1 cellular context compared by ENCODE assay signal in the genomic region with DNA sequence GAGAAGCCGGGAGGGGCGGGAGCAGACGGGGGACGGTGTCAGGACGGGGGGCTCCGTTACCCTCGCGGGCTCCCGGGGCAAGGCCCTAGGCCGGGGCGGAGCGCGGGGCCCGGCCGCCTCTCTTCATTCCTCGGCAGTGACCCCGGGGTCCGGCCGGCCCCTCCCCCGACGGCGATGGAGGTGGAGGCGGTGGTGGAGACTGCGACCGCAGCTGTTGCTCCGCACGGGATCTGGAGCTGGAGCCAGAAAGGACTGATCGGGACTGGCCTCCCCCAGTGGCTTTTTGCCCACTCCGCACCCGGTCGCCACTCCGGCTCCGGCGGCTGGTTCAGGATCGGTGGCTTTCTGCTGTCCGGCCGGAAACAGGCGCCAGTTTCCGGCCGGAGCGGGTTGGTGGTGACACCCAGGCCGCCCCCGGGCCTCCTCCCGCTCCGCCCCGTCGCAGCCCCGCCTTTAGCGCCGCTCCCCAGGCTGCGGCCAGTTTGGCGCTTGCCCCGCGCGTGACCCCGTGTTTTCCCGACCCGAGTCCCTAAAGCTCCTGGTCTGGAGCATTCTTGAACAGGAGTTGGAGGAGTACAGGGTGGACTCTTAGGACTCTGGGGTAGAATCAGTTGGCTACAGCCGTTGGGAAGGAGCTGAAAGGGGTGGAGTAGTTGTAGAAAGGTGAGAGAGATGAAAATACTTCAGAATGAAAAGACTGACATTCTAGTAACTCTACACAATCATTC.
TF ChIP-seq lines count a peak whose summit lies in the region.

A gene (minus strand): TSS at position 339 of the 728 bp plus-strand sequence. CDS start 33,216 bp downstream, outside the sequence.

TF ChIP-seq in HepG2, 621 proteins besides CTCF, POLR2A, EP300 and RAD21 (continued from another document and continues in another):
- TF ChIP-seq, protein P1, sequence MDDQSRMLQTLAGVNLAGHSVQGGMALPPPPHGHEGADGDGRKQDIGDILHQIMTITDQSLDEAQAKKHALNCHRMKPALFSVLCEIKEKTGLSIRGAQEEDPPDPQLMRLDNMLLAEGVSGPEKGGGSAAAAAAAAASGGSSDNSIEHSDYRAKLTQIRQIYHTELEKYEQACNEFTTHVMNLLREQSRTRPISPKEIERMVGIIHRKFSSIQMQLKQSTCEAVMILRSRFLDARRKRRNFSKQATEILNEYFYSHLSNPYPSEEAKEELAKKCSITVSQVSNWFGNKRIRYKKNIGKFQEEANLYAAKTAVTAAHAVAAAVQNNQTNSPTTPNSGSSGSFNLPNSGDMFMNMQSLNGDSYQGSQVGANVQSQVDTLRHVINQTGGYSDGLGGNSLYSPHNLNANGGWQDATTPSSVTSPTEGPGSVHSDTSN (CRISPR knock-in tag; IDR thresholded peaks at IDR 0.05; ENCODE audit: borderline replicate concordance), result no peak
- TF ChIP-seq JUN (CRISPR knock-in tag; IDR thresholded peaks at IDR 0.05), result peak; percentile 49; the same call in 1 of the 2 replicates
- no peak for TF ChIP-seq TCF7 (IDR thresholded peaks at IDR 0.05; ENCODE audit: low read depth)
- TF ChIP-seq POGZ (CRISPR knock-in tag; IDR thresholded peaks at IDR 0.05), result peak; percentile 91
- no peak for TF ChIP-seq ZNF629 (CRISPR knock-in tag; conservative IDR thresholded peaks at IDR 0.05)
- peak; percentile 49; the same call in 1 of the 2 replicates for TF ChIP-seq BRCA1 (CRISPR knock-in tag; IDR thresholded peaks at IDR 0.05)
- no peak for TF ChIP-seq ZFYVE20 (CRISPR knock-in tag; IDR thresholded peaks at IDR 0.05; ENCODE audit: borderline replicate concordance, low read depth)
- TF ChIP-seq ZNF703 (CRISPR knock-in tag; IDR thresholded peaks at IDR 0.05; ENCODE audit: borderline replicate concordance), result no peak; the same call in 1 of the 2 replicates
- TF ChIP-seq, protein P2, sequence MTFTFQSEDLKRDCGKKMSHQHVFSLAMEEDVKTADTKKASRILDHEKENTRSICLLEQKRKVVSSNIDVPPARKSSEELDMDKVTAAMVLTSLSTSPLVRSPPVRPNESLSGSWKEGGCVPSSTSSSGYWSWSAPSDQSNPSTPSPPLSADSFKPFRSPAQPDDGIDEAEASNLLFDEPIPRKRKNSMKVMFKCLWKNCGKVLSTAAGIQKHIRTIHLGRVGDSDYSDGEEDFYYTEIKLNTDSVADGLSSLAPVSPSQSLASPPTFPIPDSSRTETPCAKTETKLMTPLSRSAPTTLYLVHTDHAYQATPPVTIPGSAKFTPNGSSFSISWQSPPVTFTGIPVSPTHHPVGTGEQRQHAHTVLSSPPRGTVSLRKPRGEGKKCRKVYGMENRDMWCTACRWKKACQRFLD (CRISPR knock-in tag; IDR thresholded peaks at IDR 0.05; ENCODE audit: borderline replicate concordance), result no peak
- TF ChIP-seq ZNF776 (CRISPR knock-in tag; IDR thresholded peaks at IDR 0.05), result peak; percentile 77; the same call in 1 of the 2 replicates
- no peak for TF ChIP-seq ATF1 (CRISPR knock-in tag; IDR thresholded peaks at IDR 0.05)
- TF ChIP-seq SNAPC2 (CRISPR knock-in tag; IDR thresholded peaks at IDR 0.05), result no peak
- no peak for TF ChIP-seq ZNF256 (CRISPR knock-in tag; conservative IDR thresholded peaks at IDR 0.05)
- peak; percentile 83 for TF ChIP-seq ZNF768 (CRISPR knock-in tag; IDR thresholded peaks at IDR 0.05)
- 0 out of 2 replicates have a peak, but pooled peaks have one; percentile 26 for TF ChIP-seq ZBTB7A (CRISPR knock-in tag; IDR thresholded peaks at IDR 0.05)
- TF ChIP-seq, protein P3, sequence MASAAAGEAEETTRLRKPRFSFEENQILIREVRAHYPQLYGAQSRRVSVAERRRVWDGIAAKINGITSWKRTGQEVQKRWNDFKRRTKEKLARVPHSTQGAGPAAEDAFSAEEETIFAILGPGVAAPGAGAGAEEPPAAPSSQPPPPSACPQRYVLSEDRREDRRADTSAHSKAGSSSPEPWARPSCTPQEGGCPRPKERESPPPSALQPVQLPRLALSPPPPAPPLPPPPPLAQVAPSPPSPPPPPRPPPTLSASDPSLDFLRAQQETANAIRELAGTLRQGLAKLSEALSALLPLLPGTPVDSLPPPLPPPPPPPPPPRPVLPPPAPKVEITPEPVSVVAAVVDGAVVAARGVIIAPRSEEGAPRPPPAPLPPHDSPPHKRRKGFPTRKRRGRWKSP (CRISPR knock-in tag; IDR thresholded peaks at IDR 0.05), result peak; percentile 89
- TF ChIP-seq ZNF234 (CRISPR knock-in tag; conservative IDR thresholded peaks at IDR 0.05), result no peak
- TF ChIP-seq ZNF510 (CRISPR knock-in tag; IDR thresholded peaks at IDR 0.05; ENCODE audit: low read depth), result peak; percentile 95; the same call in 1 of the 2 replicates
- TF ChIP-seq ZNF549 (CRISPR knock-in tag; IDR thresholded peaks at IDR 0.05), result no peak
- TF ChIP-seq, protein P4, sequence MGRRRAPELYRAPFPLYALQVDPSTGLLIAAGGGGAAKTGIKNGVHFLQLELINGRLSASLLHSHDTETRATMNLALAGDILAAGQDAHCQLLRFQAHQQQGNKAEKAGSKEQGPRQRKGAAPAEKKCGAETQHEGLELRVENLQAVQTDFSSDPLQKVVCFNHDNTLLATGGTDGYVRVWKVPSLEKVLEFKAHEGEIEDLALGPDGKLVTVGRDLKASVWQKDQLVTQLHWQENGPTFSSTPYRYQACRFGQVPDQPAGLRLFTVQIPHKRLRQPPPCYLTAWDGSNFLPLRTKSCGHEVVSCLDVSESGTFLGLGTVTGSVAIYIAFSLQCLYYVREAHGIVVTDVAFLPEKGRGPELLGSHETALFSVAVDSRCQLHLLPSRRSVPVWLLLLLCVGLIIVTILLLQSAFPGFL (CRISPR knock-in tag; IDR thresholded peaks at IDR 0.05), result no peak
- no peak for TF ChIP-seq ZMYM2 (CRISPR knock-in tag; IDR thresholded peaks at IDR 0.05)
- TF ChIP-seq HOXA3 (CRISPR knock-in tag; IDR thresholded peaks at IDR 0.05), result peak; percentile 86
- TF ChIP-seq BRD4 (CRISPR knock-in tag; IDR thresholded peaks at IDR 0.05), result no peak
- TF ChIP-seq, protein P5, sequence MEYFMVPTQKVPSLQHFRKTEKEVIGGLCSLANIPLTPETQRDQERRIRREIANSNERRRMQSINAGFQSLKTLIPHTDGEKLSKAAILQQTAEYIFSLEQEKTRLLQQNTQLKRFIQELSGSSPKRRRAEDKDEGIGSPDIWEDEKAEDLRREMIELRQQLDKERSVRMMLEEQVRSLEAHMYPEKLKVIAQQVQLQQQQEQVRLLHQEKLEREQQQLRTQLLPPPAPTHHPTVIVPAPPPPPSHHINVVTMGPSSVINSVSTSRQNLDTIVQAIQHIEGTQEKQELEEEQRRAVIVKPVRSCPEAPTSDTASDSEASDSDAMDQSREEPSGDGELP (IDR thresholded peaks at IDR 0.05; ENCODE audit: borderline replicate concordance, low read depth), result peak; percentile 82
- TF ChIP-seq ZNF672 (CRISPR knock-in tag; IDR thresholded peaks at IDR 0.05), result no peak
- no peak for TF ChIP-seq SNRNP70 (IDR thresholded peaks at IDR 0.05; ENCODE audit: low read depth, low read length)
- TF ChIP-seq, protein P6, sequence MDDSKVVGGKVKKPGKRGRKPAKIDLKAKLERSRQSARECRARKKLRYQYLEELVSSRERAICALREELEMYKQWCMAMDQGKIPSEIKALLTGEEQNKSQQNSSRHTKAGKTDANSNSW (CRISPR knock-in tag; IDR thresholded peaks at IDR 0.05; ENCODE audit: borderline replicate concordance), result no peak
- peak; percentile 78 for TF ChIP-seq HDAC2 (CRISPR knock-in tag; IDR thresholded peaks at IDR 0.05)
- TF ChIP-seq, protein P7, sequence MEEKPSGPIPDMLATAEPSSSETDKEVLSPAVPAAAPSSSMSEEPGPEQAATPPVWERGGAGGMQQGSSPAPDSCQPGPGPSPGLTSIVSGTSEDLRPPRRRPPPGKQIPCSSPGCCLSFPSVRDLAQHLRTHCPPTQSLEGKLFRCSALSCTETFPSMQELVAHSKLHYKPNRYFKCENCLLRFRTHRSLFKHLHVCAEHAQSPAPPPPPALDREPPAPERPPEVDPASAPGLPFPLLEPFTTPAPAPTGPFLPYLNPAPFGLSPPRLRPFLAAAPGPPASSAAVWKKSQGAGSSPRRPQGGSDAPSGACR (CRISPR knock-in tag; IDR thresholded peaks at IDR 0.05), result peak; percentile 82; the same call in 1 of the 2 replicates
- TF ChIP-seq, protein P8, sequence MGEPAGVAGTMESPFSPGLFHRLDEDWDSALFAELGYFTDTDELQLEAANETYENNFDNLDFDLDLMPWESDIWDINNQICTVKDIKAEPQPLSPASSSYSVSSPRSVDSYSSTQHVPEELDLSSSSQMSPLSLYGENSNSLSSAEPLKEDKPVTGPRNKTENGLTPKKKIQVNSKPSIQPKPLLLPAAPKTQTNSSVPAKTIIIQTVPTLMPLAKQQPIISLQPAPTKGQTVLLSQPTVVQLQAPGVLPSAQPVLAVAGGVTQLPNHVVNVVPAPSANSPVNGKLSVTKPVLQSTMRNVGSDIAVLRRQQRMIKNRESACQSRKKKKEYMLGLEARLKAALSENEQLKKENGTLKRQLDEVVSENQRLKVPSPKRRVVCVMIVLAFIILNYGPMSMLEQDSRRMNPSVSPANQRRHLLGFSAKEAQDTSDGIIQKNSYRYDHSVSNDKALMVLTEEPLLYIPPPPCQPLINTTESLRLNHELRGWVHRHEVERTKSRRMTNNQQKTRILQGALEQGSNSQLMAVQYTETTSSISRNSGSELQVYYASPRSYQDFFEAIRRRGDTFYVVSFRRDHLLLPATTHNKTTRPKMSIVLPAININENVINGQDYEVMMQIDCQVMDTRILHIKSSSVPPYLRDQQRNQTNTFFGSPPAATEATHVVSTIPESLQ (CRISPR knock-in tag; conservative IDR thresholded peaks at IDR 0.05), result 0 out of 2 replicates have a peak, but pooled peaks have one; percentile 25
- TF ChIP-seq, protein P9, sequence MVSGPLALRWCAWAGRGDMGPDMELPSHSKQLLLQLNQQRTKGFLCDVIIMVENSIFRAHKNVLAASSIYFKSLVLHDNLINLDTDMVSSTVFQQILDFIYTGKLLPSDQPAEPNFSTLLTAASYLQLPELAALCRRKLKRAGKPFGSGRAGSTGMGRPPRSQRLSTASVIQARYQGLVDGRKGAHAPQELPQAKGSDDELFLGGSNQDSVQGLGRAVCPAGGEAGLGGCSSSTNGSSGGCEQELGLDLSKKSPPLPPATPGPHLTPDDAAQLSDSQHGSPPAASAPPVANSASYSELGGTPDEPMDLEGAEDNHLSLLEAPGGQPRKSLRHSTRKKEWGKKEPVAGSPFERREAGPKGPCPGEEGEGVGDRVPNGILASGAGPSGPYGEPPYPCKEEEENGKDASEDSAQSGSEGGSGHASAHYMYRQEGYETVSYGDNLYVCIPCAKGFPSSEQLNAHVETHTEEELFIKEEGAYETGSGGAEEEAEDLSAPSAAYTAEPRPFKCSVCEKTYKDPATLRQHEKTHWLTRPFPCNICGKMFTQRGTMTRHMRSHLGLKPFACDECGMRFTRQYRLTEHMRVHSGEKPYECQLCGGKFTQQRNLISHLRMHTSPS (CRISPR knock-in tag; IDR thresholded peaks at IDR 0.05; ENCODE audit: low read depth), result no peak
- no peak for TF ChIP-seq ZNF468 (CRISPR knock-in tag; IDR thresholded peaks at IDR 0.05)
- TF ChIP-seq, protein P10, sequence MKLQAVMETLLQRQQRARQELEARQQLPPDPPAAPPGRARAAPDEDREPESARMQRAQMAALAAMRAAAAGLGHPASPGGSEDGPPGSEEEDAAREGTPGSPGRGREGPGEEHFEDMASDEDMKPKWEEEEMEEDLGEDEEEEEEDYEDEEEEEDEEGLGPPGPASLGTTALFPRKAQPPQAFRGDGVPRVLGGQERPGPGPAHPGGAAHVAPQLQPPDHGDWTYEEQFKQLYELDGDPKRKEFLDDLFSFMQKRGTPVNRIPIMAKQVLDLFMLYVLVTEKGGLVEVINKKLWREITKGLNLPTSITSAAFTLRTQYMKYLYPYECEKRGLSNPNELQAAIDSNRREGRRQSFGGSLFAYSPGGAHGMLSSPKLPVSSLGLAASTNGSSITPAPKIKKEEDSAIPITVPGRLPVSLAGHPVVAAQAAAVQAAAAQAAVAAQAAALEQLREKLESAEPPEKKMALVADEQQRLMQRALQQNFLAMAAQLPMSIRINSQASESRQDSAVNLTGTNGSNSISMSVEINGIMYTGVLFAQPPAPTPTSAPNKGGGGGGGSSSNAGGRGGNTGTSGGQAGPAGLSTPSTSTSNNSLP (IDR thresholded peaks at IDR 0.05; ENCODE audit: low read depth, low read length), result peak; percentile 15; the same call in 1 of the 2 replicates
- peak; percentile 65; the same call in 2 of the 3 replicates for TF ChIP-seq MXI1 (IDR thresholded peaks at IDR 0.05; ENCODE audit: borderline replicate concordance, low read depth, low read length)
- TF ChIP-seq, protein P11, sequence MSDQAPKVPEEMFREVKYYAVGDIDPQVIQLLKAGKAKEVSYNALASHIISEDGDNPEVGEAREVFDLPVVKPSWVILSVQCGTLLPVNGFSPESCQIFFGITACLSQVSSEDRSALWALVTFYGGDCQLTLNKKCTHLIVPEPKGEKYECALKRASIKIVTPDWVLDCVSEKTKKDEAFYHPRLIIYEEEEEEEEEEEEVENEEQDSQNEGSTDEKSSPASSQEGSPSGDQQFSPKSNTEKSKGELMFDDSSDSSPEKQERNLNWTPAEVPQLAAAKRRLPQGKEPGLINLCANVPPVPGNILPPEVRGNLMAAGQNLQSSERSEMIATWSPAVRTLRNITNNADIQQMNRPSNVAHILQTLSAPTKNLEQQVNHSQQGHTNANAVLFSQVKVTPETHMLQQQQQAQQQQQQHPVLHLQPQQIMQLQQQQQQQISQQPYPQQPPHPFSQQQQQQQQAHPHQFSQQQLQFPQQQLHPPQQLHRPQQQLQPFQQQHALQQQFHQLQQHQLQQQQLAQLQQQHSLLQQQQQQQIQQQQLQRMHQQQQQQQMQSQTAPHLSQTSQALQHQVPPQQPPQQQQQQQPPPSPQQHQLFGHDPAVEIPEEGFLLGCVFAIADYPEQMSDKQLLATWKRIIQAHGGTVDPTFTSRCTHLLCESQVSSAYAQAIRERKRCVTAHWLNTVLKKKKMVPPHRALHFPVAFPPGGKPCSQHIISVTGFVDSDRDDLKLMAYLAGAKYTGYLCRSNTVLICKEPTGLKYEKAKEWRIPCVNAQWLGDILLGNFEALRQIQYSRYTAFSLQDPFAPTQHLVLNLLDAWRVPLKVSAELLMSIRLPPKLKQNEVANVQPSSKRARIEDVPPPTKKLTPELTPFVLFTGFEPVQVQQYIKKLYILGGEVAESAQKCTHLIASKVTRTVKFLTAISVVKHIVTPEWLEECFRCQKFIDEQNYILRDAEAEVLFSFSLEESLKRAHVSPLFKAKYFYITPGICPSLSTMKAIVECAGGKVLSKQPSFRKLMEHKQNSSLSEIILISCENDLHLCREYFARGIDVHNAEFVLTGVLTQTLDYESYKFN (CRISPR knock-in tag; conservative IDR thresholded peaks at IDR 0.05), result peak; percentile 69; the same call in 1 of the 2 replicates
- peak; percentile 92 for TF ChIP-seq ZFY (CRISPR knock-in tag; IDR thresholded peaks at IDR 0.05)
- TF ChIP-seq ZSCAN25 (CRISPR knock-in tag; IDR thresholded peaks at IDR 0.05), result no peak
- TF ChIP-seq, protein P12, sequence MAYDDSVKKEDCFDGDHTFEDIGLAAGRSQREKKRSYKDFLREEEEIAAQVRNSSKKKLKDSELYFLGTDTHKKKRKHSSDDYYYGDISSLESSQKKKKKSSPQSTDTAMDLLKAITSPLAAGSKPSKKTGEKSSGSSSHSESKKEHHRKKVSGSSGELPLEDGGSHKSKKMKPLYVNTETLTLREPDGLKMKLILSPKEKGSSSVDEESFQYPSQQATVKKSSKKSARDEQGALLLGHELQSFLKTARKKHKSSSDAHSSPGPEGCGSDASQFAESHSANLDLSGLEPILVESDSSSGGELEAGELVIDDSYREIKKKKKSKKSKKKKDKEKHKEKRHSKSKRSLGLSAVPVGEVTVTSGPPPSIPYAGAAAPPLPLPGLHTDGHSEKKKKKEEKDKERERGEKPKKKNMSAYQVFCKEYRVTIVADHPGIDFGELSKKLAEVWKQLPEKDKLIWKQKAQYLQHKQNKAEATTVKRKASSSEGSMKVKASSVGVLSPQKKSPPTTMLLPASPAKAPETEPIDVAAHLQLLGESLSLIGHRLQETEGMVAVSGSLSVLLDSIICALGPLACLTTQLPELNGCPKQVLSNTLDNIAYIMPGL (CRISPR knock-in tag; IDR thresholded peaks at IDR 0.05; ENCODE audit: borderline replicate concordance in 1 of 2, low read depth in 1 of 2), result peak; percentile 94 to 98
- TF ChIP-seq HOXA7 (CRISPR knock-in tag; IDR thresholded peaks at IDR 0.05), result no peak
- TF ChIP-seq TCF7L2 (IDR thresholded peaks at IDR 0.05; ENCODE audit: low read depth, low read length), result no peak
- TF ChIP-seq ZNF75D (CRISPR knock-in tag; IDR thresholded peaks at IDR 0.05; ENCODE audit: borderline replicate concordance), result no peak
